ENCODE assay signal across 8 cellular contexts in genomic region chr16:30075503-30076275, GRCh38. TPM values are rescaled to one million over a fixed set of nuclear protein-coding genes. Genes with fewer than 3 reads are reported as not detected.
DNase-seq lines count a peak whose midpoint lies in the region; ATAC-seq lines count a peak whose summit lies in the region.

PPP4C (plus strand) TSS chr16:30075994; CDS start chr16:30076378, 384 bp downstream.

- H2BK5ac ChIP-seq in mesenchymal stem cell (ENCODE audit: low read depth, low read length, poor library complexity, severe bottlenecking) = peak within 1 kb of the TSS; percentile 77

- H3K4me1 ChIP-seq in mesenchymal stem cell (ENCODE audit: control insufficient read depth, insufficient read depth, low read depth, low read length) = peaks cover 16% of the 10 kb centered on the region

- DNase-seq in AG20443 (ENCODE audit: low spot score) (peak; percentile 94), HPDE6-E6E7 (ENCODE audit: extremely low spot score) (peak; percentile 95), NOMO-1 treated with DMSO at 0.1 percent for 48 hours (lab: John Stamatoyannopoulos, UW; ENCODE audit: unreplicated experiment) (peak; percentile 88), mesenchymal stem cell (peak; percentile 94)
- DNase-seq in activated CD8-positive, alpha-beta memory T cell treated with anti-CD3 and anti-CD28 coated beads for 4 hours (ENCODE audit: low read depth in 2 of 2) = peak; percentile 75 to 81
- DNase-seq in effector memory CD8-positive, alpha-beta T cell = peak; percentile 88 to 90 (median 90)
- DNase-seq in stimulated activated CD8-positive, alpha-beta memory T cell treated with anti-CD3 and anti-CD28 coated beads, Interleukin-12 subunit alpha, Interleukin-12 subunit beta, amount 100 ng/mL, for 24 hours (ENCODE audit: extremely low read depth) = peak; percentile 82

- peaks cover 7% of the 10 kb centered on the region for H3K79me1 ChIP-seq in mesenchymal stem cell (replicated peaks; ENCODE audit: low read length, poor library complexity, severe bottlenecking)

- peaks cover 58% of the 10 kb centered on the region for H3K36me3 Mint-ChIP-seq in effector memory CD8-positive, alpha-beta T cell (ENCODE audit: insufficient read depth)

- no peak within 1 kb of the TSS for H2AK5ac ChIP-seq in mesenchymal stem cell (ENCODE audit: low read length, severe bottlenecking)

- H3K14ac ChIP-seq in mesenchymal stem cell (ENCODE audit: low read length in 2 of 2) = peak within 1 kb of the TSS in 1 of 2 experiments; percentile 95

- H3K9me3 Mint-ChIP-seq in effector memory CD8-positive, alpha-beta T cell = no peaks in the 10 kb centered on the region

- H2BK15ac ChIP-seq in mesenchymal stem cell (ENCODE audit: low read depth, poor library complexity, severe bottlenecking) = peak within 1 kb of the TSS; percentile 46

- peak; percentile 87 for ATAC-seq in GM19324 (IDR thresholded peaks at IDR 0.05; ENCODE audit: low FRiP score, unreplicated experiment)
- peak; percentile 91 for ATAC-seq in effector memory CD8-positive, alpha-beta T cell (replicated peaks)

- H3K9me3 ChIP-seq in mesenchymal stem cell (ENCODE audit: control insufficient read depth, low read length) = no peaks in the 10 kb centered on the region

- H3K18ac ChIP-seq in mesenchymal stem cell (ENCODE audit: low read depth in 1 of 2, low read length in 2 of 2) = peak within 1 kb of the TSS; percentile 59 to 96

- H3K9ac ChIP-seq in mesenchymal stem cell (ENCODE audit: low read length) = peak within 1 kb of the TSS; percentile 97

- H3K27ac ChIP-seq in mesenchymal stem cell (ENCODE audit: low read length, poor library complexity, severe bottlenecking) = peak within 1 kb of the TSS; percentile 94

- peak within 1 kb of the TSS; percentile 78 for H3K4me2 ChIP-seq in mesenchymal stem cell (ENCODE audit: low read length, poor library complexity, severe bottlenecking)

- H3K36me3 ChIP-seq in mesenchymal stem cell (ENCODE audit: control insufficient read depth in 1 of 2, insufficient read depth in 2 of 2, low read depth in 1 of 2, low read length in 2 of 2) = peaks cover 56 to 60% of the 10 kb centered on the region in 2 experiments

- peak within 1 kb of the TSS; percentile 57 to 97 for H3K4ac ChIP-seq in mesenchymal stem cell (ENCODE audit: low read depth in 1 of 2, low read length in 2 of 2)

- peak within 1 kb of the TSS; percentile 91 for H2BK120ac ChIP-seq in mesenchymal stem cell (ENCODE audit: low read depth, low read length)

- 17% methylated on average over 38 of the region's 67 CpGs for WGBS in mesenchymal stem cell

- H3K4me1 Mint-ChIP-seq in effector memory CD8-positive, alpha-beta T cell (ENCODE audit: low read depth in 2 of 2) = peaks cover 26 to 31% of the 10 kb centered on the region in 2 donors

- peak within 1 kb of the TSS; percentile 96 to 98 for H3K4me3 ChIP-seq in mesenchymal stem cell (ENCODE audit: insufficient read depth in 1 of 2, low read depth in 1 of 2, low read length in 2 of 2)

- no peaks in the 10 kb centered on the region for H3K27me3 ChIP-seq in mesenchymal stem cell (ENCODE audit: control insufficient read depth in 1 of 2, insufficient read depth in 1 of 2, low read length in 2 of 2)

- no peak within 1 kb of the TSS for H2AFZ ChIP-seq in mesenchymal stem cell (ENCODE audit: low read depth, low read length)

- no peak within 1 kb of the TSS for H2BK12ac ChIP-seq in mesenchymal stem cell (ENCODE audit: low read length in 2 of 2)

- no peaks in the 10 kb centered on the region for H3K27me3 Mint-ChIP-seq in effector memory CD8-positive, alpha-beta T cell

- H4K8ac ChIP-seq in mesenchymal stem cell (ENCODE audit: low read length) = peak within 1 kb of the TSS; percentile 94

- H3K4me3 Mint-ChIP-seq in effector memory CD8-positive, alpha-beta T cell = peak within 1 kb of the TSS; percentile 83 to 88

- peak within 1 kb of the TSS; percentile 93 for H4K91ac ChIP-seq in mesenchymal stem cell (ENCODE audit: low read length)

- H3K23ac ChIP-seq in mesenchymal stem cell (ENCODE audit: low read length in 2 of 2) = peak within 1 kb of the TSS in 1 of 2 experiments; percentile 92

- H3K27ac Mint-ChIP-seq in effector memory CD8-positive, alpha-beta T cell = peak within 1 kb of the TSS; percentile 87 to 94

RNA-seq across cellular contexts. Expression of gene PPP4C, which starts in this region (rescaled TPM):
- polyA plus RNA-seq in mesenchymal stem cell (2013, experiment 1 of 2) = 94.1 TPM
- polyA plus RNA-seq in mesenchymal stem cell (2013, experiment 2 of 2) = 95.2 TPM

Comparison
In these comparisons a context has a peak if more than half of its experiments do, and no peak if none do; other contexts are left out.
1. Peak in every context shown above with its lines: DNase-seq, ATAC-seq, H3K4me3 ChIP-seq and H3K27ac ChIP-seq.